Comparison of ENCODE assay signal across 11 cellular contexts in the genomic region with DNA sequence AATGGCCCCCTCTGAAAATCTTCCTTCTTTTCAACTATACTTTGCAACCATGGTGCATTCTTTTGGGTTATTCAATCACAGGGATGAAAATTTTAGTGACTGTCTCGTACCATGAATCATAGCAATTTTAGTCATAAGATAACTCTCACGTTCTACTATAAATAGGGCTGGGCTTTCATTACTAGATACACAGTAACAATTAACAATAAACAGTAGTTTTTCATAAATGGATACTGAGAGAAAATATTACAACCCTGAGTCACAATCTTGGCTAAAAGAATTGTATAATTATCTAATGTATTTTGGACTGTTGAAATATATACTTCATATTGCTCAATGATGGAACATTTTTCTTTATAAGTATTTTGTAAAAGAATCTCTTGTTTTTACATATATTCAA.
DNase-seq lines count a peak whose midpoint lies in the region; ATAC-seq, FAIRE-seq and TF ChIP-seq lines count a peak whose summit lies in the region.
"Had no signal": no experiment of that assay in that cellular context is flagged by ENCODE, and none has a peak within 500 bp of the region (broad histone marks: within the 10 kb centered on the region; RNA-seq: fewer than 3 reads in every experiment).

No MANE protein-coding gene starts in this region.

- H3K79me1 ChIP-seq in mesenchymal stem cell (replicated peaks; ENCODE audit: low read length, poor library complexity, severe bottlenecking), result no peaks in the 10 kb centered on the region

- RAD21 ChIA-PET in GM12878 (lab: Charles Lee; ENCODE audit: unreplicated experiment), result interaction anchor here (0.6 to 1.2 kb wide), 7 partner anchors 13 to 120 kb away, joined by 3 to 6 read pairs (median 3); no protein-coding TSS in a partner anchor

- no peak overlapping the region for H4K8ac ChIP-seq in mesenchymal stem cell (ENCODE audit: low read length)

- TF ChIP-seq CTCF in AG09309 (IDR thresholded peaks at IDR 0.05; ENCODE audit: control insufficient read depth, insufficient read depth, low read depth, low read length, missing control alignments) (no peak), HL-60 (IDR thresholded peaks at IDR 0.05; ENCODE audit: insufficient read depth, low read length) (no peak), GM12878 (IDR thresholded peaks at IDR 0.05 in 2 of 3, conservative IDR thresholded peaks at IDR 0.05 in 1 of 3; ENCODE audit: control insufficient read depth in 2 of 3, extremely low read depth in 1 of 3, insufficient read depth in 1 of 3, low read depth in 3 of 3, low read length in 3 of 3) (no peak)

- H2AK5ac ChIP-seq in mesenchymal stem cell (ENCODE audit: low read length, severe bottlenecking), result no peak overlapping the region

- FAIRE-seq in GM12878 (lab: Jason Lieb, UNC), result no peak

- no peak overlapping the region for H3K14ac ChIP-seq in mesenchymal stem cell (ENCODE audit: low read length in 2 of 2)

- H4K91ac ChIP-seq in mesenchymal stem cell (ENCODE audit: low read length), result no peak overlapping the region

- H3K4me1 ChIP-seq in GM12878 (ENCODE audit: control insufficient read depth, insufficient read depth, low read length) (peaks cover 41% of the 10 kb centered on the region), mesenchymal stem cell (ENCODE audit: control insufficient read depth, insufficient read depth, low read depth, low read length) (peaks cover 15% of the 10 kb centered on the region)

- no peak overlapping the region for H2BK15ac ChIP-seq in mesenchymal stem cell (ENCODE audit: low read depth, poor library complexity, severe bottlenecking)

- H3K27ac ChIP-seq in HL-60 (replicated peaks) (peak overlapping the region; percentile 41), GM12878 (ENCODE audit: control insufficient read depth, insufficient read depth) (peak overlapping the region; percentile 58; the same call in 1 of the 2 replicates), mesenchymal stem cell (ENCODE audit: low read length, poor library complexity, severe bottlenecking) (peak overlapping the region; percentile 97)
- H3K27ac ChIP-seq: neural progenitor cell had no signal

- H2AFZ ChIP-seq in GM12878 (ENCODE audit: control insufficient read depth, low read depth, low read length) (no peak overlapping the region), mesenchymal stem cell (ENCODE audit: low read depth, low read length) (no peak overlapping the region)
- H2AFZ ChIP-seq: neural progenitor cell had no signal

- in situ Hi-C loops in GM12878 (cut with MboI), result no loop called here

- no peaks in the 10 kb centered on the region for H3K9me3 ChIP-seq in GM12878 (replicated peaks; ENCODE audit: control insufficient read depth, insufficient read depth, low read length)
- no peaks in the 10 kb centered on the region for H3K9me3 ChIP-seq in mesenchymal stem cell (ENCODE audit: control insufficient read depth, low read length)
- H3K9me3 ChIP-seq: heart left ventricle had no signal

- H3K4ac ChIP-seq in mesenchymal stem cell (ENCODE audit: low read depth in 1 of 2, low read length in 2 of 2), result no peak overlapping the region

- DNase-seq in AG09309 (ENCODE audit: low read depth) (peak; percentile 73), HL-60 (ENCODE audit: low read depth in 1 of 2, low spot score in 1 of 2) (no peak), GM12878 (ENCODE audit: low read depth, low spot score) (no peak), mesenchymal stem cell (peak; percentile 52), NCI-H1930 (lab: John Stamatoyannopoulos, UW) (no peak), cerebellum (ENCODE audit: low spot score) (no peak)
- no peak for DNase-seq in activated CD8-positive, alpha-beta memory T cell treated with anti-CD3 and anti-CD28 coated beads for 24 hours
- DNase-seq: activated CD4-positive, alpha-beta T cell treated with anti-CD3 and anti-CD28 coated beads for 4 hours; heart left ventricle had no signal

- H3K36me3 ChIP-seq in GM12878 (ENCODE audit: control insufficient read depth in 2 of 2, insufficient read depth in 2 of 2, low read length in 1 of 2), result no peaks in the 10 kb centered on the region
- H3K36me3 ChIP-seq in mesenchymal stem cell (ENCODE audit: control insufficient read depth in 1 of 2, insufficient read depth in 2 of 2, low read depth in 1 of 2, low read length in 2 of 2), result no peaks in the 10 kb centered on the region
- H3K36me3 ChIP-seq: heart left ventricle, neural progenitor cell had no signal

- POLR2A ChIA-PET in GM12878 (lab: Charles Lee), result no interaction called here

- H3K23ac ChIP-seq in mesenchymal stem cell (ENCODE audit: low read length in 2 of 2), result no peak overlapping the region

- peak overlapping the region; percentile 69 for H2BK5ac ChIP-seq in mesenchymal stem cell (ENCODE audit: low read depth, low read length, poor library complexity, severe bottlenecking)

- no peaks in the 10 kb centered on the region for H4K20me1 ChIP-seq in GM12878 (ENCODE audit: control insufficient read depth, insufficient read depth)

- TF ChIP-seq RAD21 in GM12878 (IDR thresholded peaks at IDR 0.05; ENCODE audit: insufficient read depth, low read depth, low read length), result no peak

- H3K4me2 ChIP-seq in GM12878 (ENCODE audit: control insufficient read depth, insufficient read depth) (peak overlapping the region; percentile 59), mesenchymal stem cell (ENCODE audit: low read length, poor library complexity, severe bottlenecking) (peak overlapping the region; percentile 28)
- H3K4me2 ChIP-seq: neural progenitor cell had no signal

- SMC1A ChIA-PET in GM12878 (lab: Charles Lee; ENCODE audit: uncharacterized antibody, unreplicated experiment), result interaction anchor here (1.0 to 1.5 kb wide), 3 partner anchors 10 to 51 kb away, joined by 3 to 10 read pairs (median 5); no protein-coding TSS in a partner anchor

- H2BK12ac ChIP-seq in mesenchymal stem cell (ENCODE audit: low read length in 2 of 2), result no peak overlapping the region

- ATAC-seq in GM12878, result peak; percentile 3
- no peak for ATAC-seq in GM18519 (IDR thresholded peaks at IDR 0.05; ENCODE audit: low FRiP score, unreplicated experiment)

- no peak for TF ChIP-seq POLR2A in GM12878 (IDR thresholded peaks at IDR 0.05; ENCODE audit: low read depth, low read length)

- H3K4me3 ChIP-seq in AG09309 (ENCODE audit: control insufficient read depth, low read depth, low read length), result no peak overlapping the region
- no peak overlapping the region for H3K4me3 ChIP-seq in HL-60 (replicated peaks; ENCODE audit: insufficient read depth, low read length)
- H3K4me3 ChIP-seq in GM12878, result no peak overlapping the region
- peak overlapping the region in 1 of 2 experiments; percentile 28 for H3K4me3 ChIP-seq in mesenchymal stem cell (ENCODE audit: insufficient read depth in 1 of 2, low read depth in 1 of 2, low read length in 2 of 2)
- H3K4me3 ChIP-seq: heart left ventricle, neural progenitor cell had no signal

- H3K27me3 ChIP-seq in HL-60 (ENCODE audit: insufficient read depth, poor library complexity, severe bottlenecking), result no peaks in the 10 kb centered on the region
- no peaks in the 10 kb centered on the region for H3K27me3 ChIP-seq in GM12878 (replicated peaks in 1 of 2; ENCODE audit: control insufficient read depth in 2 of 2, insufficient read depth in 2 of 2, low read length in 1 of 2)
- no peaks in the 10 kb centered on the region for H3K27me3 ChIP-seq in mesenchymal stem cell (ENCODE audit: control insufficient read depth in 1 of 2, insufficient read depth in 1 of 2, low read length in 2 of 2)
- H3K27me3 ChIP-seq: heart left ventricle, neural progenitor cell had no signal

- BruUV-seq in GM12878 (replicated peaks; lab: Mats Ljungman, UMichigan), result no TSS peak

- H3K9ac ChIP-seq in GM12878 (ENCODE audit: control insufficient read depth, insufficient read depth, low read length) (no peak overlapping the region), mesenchymal stem cell (ENCODE audit: low read length) (peak overlapping the region; percentile 71)
- H3K9ac ChIP-seq: neural progenitor cell had no signal

- H3K18ac ChIP-seq in mesenchymal stem cell (ENCODE audit: low read depth in 1 of 2, low read length in 2 of 2), result no peak overlapping the region

- 0% methylated on average over 2 of the region's 2 CpGs for WGBS in GM12878 (ENCODE audit: insufficient coverage, insufficient replicate concordance, low lambda C conversion rate, missing lambda C conversion rate)
- WGBS in mesenchymal stem cell, result no CpG with 5 or more reads among the region's 2 CpGs

- CTCF ChIA-PET in GM12878 (lab: Yijun Ruan, JAX), result interaction anchor here (0.6 to 1.5 kb wide), 4 partner anchors 30 to 144 kb away, joined by 3 to 9 read pairs (median 4); no protein-coding TSS in a partner anchor

- intact Hi-C loops in GM12878 (cut with micrococcal nuclease; ENCODE audit: unreplicated experiment), result loop anchor here (2.0 to 5.0 kb wide), 4 partner anchors 42 to 118 kb away; partner anchors contain the start of gene RALGPS2

- TF ChIP-seq EP300 in GM12878 (IDR thresholded peaks at IDR 0.05; ENCODE audit: borderline replicate concordance in 1 of 2, control insufficient read depth in 1 of 2, low read depth in 2 of 2, low read length in 2 of 2), result no peak

- H3K79me2 ChIP-seq in GM12878 (ENCODE audit: control insufficient read depth, insufficient read depth, low read length), result no peaks in the 10 kb centered on the region

- no peak overlapping the region for H2BK120ac ChIP-seq in mesenchymal stem cell (ENCODE audit: low read depth, low read length)

TF ChIP-seq in GM12878, 131 proteins besides CTCF, POLR2A, EP300 and RAD21 (continues in another document):
- TF ChIP-seq NFIC (IDR thresholded peaks at IDR 0.05; ENCODE audit: low read depth, low read length) (no peak), CHD4 (IDR thresholded peaks at IDR 0.05) (no peak), SKIL (IDR thresholded peaks at IDR 0.05; ENCODE audit: low read depth, poor library complexity, severe bottlenecking) (no peak), BRCA1 (IDR thresholded peaks at IDR 0.05; ENCODE audit: low read depth, low read length) (no peak), HDAC2 (IDR thresholded peaks at IDR 0.05) (no peak), NRF1 (conservative IDR thresholded peaks at IDR 0.05; ENCODE audit: low read depth, low read length) (no peak), MEF2B (IDR thresholded peaks at IDR 0.05; ENCODE audit: partially characterized antibody, poor library complexity, severe bottlenecking) (peak; percentile 27), RUNX3 (IDR thresholded peaks at IDR 0.05; ENCODE audit: low read length) (no peak)

Comparison
In these comparisons a context has a peak if more than half of its experiments do, and no peak if none do; other contexts are left out.
1. DNase-seq: peak in AG09309 (single experiment) and mesenchymal stem cell (single experiment); none in HL-60 (0 of 2), GM12878 (single experiment), NCI-H1930 (0 of 2), activated CD8-positive, alpha-beta memory T cell treated with anti-CD3 and anti-CD28 coated beads for 24 hours (single experiment) and cerebellum (single experiment).
2. H3K27ac ChIP-seq: peak in every context shown above with its lines; median percentile 97 in mesenchymal stem cell; 58 in GM12878; 41 in HL-60.